ENCODE assay signal across 15 cellular contexts in the genomic region with DNA sequence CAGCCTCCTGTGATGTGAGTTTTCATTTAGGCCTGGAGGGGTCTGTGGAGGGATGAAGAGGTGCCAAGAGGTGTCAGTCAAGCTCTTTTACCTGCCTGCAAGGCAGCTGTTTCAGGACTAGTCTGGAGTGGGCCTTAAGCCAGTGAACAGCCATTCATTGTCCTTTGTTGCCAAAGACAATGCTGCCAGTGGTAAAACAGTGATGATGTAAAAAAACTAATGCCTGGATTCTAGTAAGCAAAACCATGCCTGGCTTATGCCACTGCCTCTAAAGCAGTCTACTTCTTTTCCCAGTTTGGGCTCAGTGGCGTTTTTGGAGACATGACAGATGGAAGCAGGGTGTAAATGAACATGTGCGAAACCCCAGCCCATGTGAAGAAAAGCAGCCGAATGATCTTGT.
A peak's percentile ranks its signal among the peaks of the same experiment; 100 is the strongest.
DNase-seq lines count a peak whose midpoint lies in the region; ATAC-seq and TF ChIP-seq lines count a peak whose summit lies in the region.
"Had no signal": no experiment of that assay in that cellular context is flagged by ENCODE, and none has a peak within 500 bp of the region (broad histone marks: within the 10 kb centered on the region; RNA-seq: fewer than 3 reads in every experiment).

No MANE protein-coding gene starts in this region.

- peak; percentile 13 for TF ChIP-seq EP300 in stomach (IDR thresholded peaks at IDR 0.05)

- no peaks in the 10 kb centered on the region for H3K36me3 ChIP-seq in adipocyte (ENCODE audit: control insufficient read depth, insufficient read depth, low read length, severe bottlenecking)
- H3K36me3 ChIP-seq in stomach = no peaks in the 10 kb centered on the region
- H3K36me3 ChIP-seq: uterus had no signal

- peaks cover 33% of the 10 kb centered on the region for H3K4me1 ChIP-seq in adipocyte (ENCODE audit: control insufficient read depth, insufficient read depth, low read length)
- H3K4me1 ChIP-seq in stomach = peaks cover 0 to 15% (median 0%) of the 10 kb centered on the region in 4 donors
- H3K4me1 ChIP-seq: uterus had no signal

- intact Hi-C loops in stomach (cut with DNase I; ENCODE audit: low total_unique reads) = no loop called here

- H3K9me3 ChIP-seq in adipocyte (ENCODE audit: control insufficient read depth, low read length) = no peaks in the 10 kb centered on the region
- no peaks in the 10 kb centered on the region for H3K9me3 ChIP-seq in stomach
- H3K9me3 ChIP-seq: uterus had no signal

- DNase-seq in NCI-H1105 treated with DMSO at 0.1 percent for 48 hours (lab: John Stamatoyannopoulos, UW) = peak; percentile 28
- DNase-seq in NCI-H1105 (lab: John Stamatoyannopoulos, UW) = no peak
- peak; percentile 4 for DNase-seq in adipocyte (ENCODE audit: low read depth)
- DNase-seq in stomach = no peak
- DNase-seq in LoVo (ENCODE audit: low spot score) = no peak
- DNase-seq in NCI-H2227 (lab: John Stamatoyannopoulos, UW; ENCODE audit: unreplicated experiment) = no peak
- DNase-seq: activated CD4-positive, alpha-beta T cell treated with anti-CD3 and anti-CD28 coated beads, Interleukin-2, amount 50 U/mL, for 48 hours; activated T-cell treated with anti-CD3 and anti-CD28 coated beads, Interleukin-2, amount 50 U/mL, for 48 hours; C1 segment of cervical spinal cord; effector CD8-positive, alpha-beta T cell; stimulated activated CD4-positive, alpha-beta T cell treated with anti-CD3 and anti-CD28 coated beads, Interleukin-15, amount 100 ng/mL, for 24 hours; stimulated activated naive CD8-positive, alpha-beta T cell treated with anti-CD3 and anti-CD28 coated beads, Interleukin-15, Interleukin-2, amounts not matched to agents 100 U/mL and 50 U/mL, for 24 hours; uterus had no signal

- peak overlapping the region; percentile 23 for H3K27ac ChIP-seq in layer of hippocampus (ENCODE audit: low read depth, low read length)
- H3K27ac ChIP-seq in stomach = peak overlapping the region in 1 of 5 donors; percentile 80
- H3K27ac ChIP-seq: uterus had no signal

- 72 to 89% (median 80%) methylated on average over 3 of the region's 3 CpGs for WGBS in stomach, 5 donors

- TF ChIP-seq CTCF in stomach (IDR thresholded peaks at IDR 0.05) = no peak

- peak overlapping the region; percentile 60 for H3K9ac ChIP-seq in adipocyte (ENCODE audit: low read length)

- H3K4me3 ChIP-seq in adipocyte (ENCODE audit: low read length) (peak overlapping the region; percentile 2), stomach (no peak overlapping the region)
- H3K4me3 ChIP-seq: uterus had no signal

- ATAC-seq in HG03139 (IDR thresholded peaks at IDR 0.05; ENCODE audit: unreplicated experiment) = no peak
- ATAC-seq: stimulated activated naive CD8-positive, alpha-beta T cell treated with anti-CD3 and anti-CD28 coated beads, Interleukin-15, Interleukin-2, amounts not matched to agents 100 U/mL and 50 U/mL, for 24 hours had no signal

- H3K27me3 ChIP-seq in adipocyte (replicated peaks; ENCODE audit: control insufficient read depth, insufficient read depth, low read length) (no peaks in the 10 kb centered on the region), layer of hippocampus (ENCODE audit: control insufficient read depth, insufficient read depth, low read length) (no peaks in the 10 kb centered on the region), stomach (no peaks in the 10 kb centered on the region)
- H3K27me3 ChIP-seq: uterus had no signal

- no peak for TF ChIP-seq POLR2A in stomach (IDR thresholded peaks at IDR 0.05)

Comparison
In these comparisons a context has a peak if more than half of its experiments do, and no peak if none do; other contexts are left out.
1. DNase-seq: peak in NCI-H1105 treated with DMSO at 0.1 percent for 48 hours (single experiment) and adipocyte (single experiment); none in NCI-H1105 (single experiment), stomach (single experiment), LoVo (single experiment) and NCI-H2227 (single experiment).